15 cellular contexts compared by ENCODE assay signal in genomic region chr2:176729706-176730569, GRCh38.
DNase-seq lines count a peak whose midpoint lies in the region; ATAC-seq and TF ChIP-seq lines count a peak whose summit lies in the region.
"Had no signal": no experiment of that assay in that cellular context is flagged by ENCODE, and none has a peak within 500 bp of the region (broad histone marks: within the 10 kb centered on the region; RNA-seq: fewer than 3 reads in every experiment).

No MANE protein-coding gene starts in this region.

- no peaks in the 10 kb centered on the region for H3K4me1 Mint-ChIP-seq in activated naive CD4-positive, alpha-beta T cell treated with anti-CD3 and anti-CD28 coated beads, Interleukin-2, amount 10 ng/mL, durations not matched to agents 7 days and 5 days
- H3K4me1 Mint-ChIP-seq: activated naive CD8-positive, alpha-beta T cell treated with anti-CD3 and anti-CD28 coated beads for 36 hours; WTC11 had no signal

- H3K4me1 ChIP-seq in BE2C = peaks cover 3% of the 10 kb centered on the region; the same call in 1 of the 2 replicates
- H3K4me1 ChIP-seq: BLaER1 treated with 17β-estradiol and CSF1 and Interleukin-3, amounts not matched to agents 10 nM and 100 nM had no signal

- CTCF ChIA-PET in HEK293T (lab: Yijun Ruan, JAX) = no interaction called here
- CTCF ChIA-PET in activated naive CD4-positive, alpha-beta T cell treated with anti-CD3 and anti-CD28 coated beads, Interleukin-2, amount 10 ng/mL, durations not matched to agents 7 days and 5 days (lab: Charles Lee) = no interaction called here

- peak overlapping the region in 1 of 2 donors; percentile 24 for H3K27ac ChIP-seq in coronary artery
- H3K27ac ChIP-seq: BLaER1 treated with 17β-estradiol and CSF1 and Interleukin-3, amounts not matched to agents 10 nM and 100 nM; esophagus muscularis mucosa; KMS-11 had no signal

- no peaks in the 10 kb centered on the region for H3K36me3 Mint-ChIP-seq in activated naive CD4-positive, alpha-beta T cell treated with anti-CD3 and anti-CD28 coated beads, Interleukin-2, amount 10 ng/mL, durations not matched to agents 7 days and 5 days
- H3K36me3 Mint-ChIP-seq: activated naive CD8-positive, alpha-beta T cell treated with anti-CD3 and anti-CD28 coated beads for 36 hours had no signal

- H3K9me3 ChIP-seq in BE2C = no peaks in the 10 kb centered on the region
- H3K9me3 ChIP-seq: BLaER1 treated with 17β-estradiol and CSF1 and Interleukin-3, amounts not matched to agents 10 nM and 100 nM; esophagus muscularis mucosa had no signal

- ATAC-seq in HG03025 (IDR thresholded peaks at IDR 0.05; ENCODE audit: low FRiP score, unreplicated experiment) = no peak
- ATAC-seq: GM12878, WTC11 had no signal

- no peaks in the 10 kb centered on the region for H3K36me3 ChIP-seq in BE2C
- H3K36me3 ChIP-seq: BLaER1 treated with 17β-estradiol and CSF1 and Interleukin-3, amounts not matched to agents 10 nM and 100 nM; esophagus muscularis mucosa had no signal

- H3K9me3 Mint-ChIP-seq in activated naive CD4-positive, alpha-beta T cell treated with anti-CD3 and anti-CD28 coated beads, Interleukin-2, amount 10 ng/mL, durations not matched to agents 7 days and 5 days = no peaks in the 10 kb centered on the region
- H3K9me3 Mint-ChIP-seq: activated naive CD8-positive, alpha-beta T cell treated with anti-CD3 and anti-CD28 coated beads for 36 hours had no signal

- DNase-seq in BE2C (peak; percentile 12), NCI-H2081 (lab: John Stamatoyannopoulos, UW) (peak; percentile 46 to 75), coronary artery (ENCODE audit: low spot score) (peak; percentile 82), lung microvascular endothelial cell (ENCODE audit: low read depth in 2 of 2) (peak; percentile 12 to 99), NCI-H526 (lab: John Stamatoyannopoulos, UW) (no peak), HEK293T (ENCODE audit: extremely low spot score) (no peak)
- no peak for DNase-seq in activated naive CD4-positive, alpha-beta T cell treated with anti-CD3 and anti-CD28 coated beads, Interleukin-2, amount 10 ng/mL, durations not matched to agents 7 days and 5 days
- DNase-seq: activated naive CD8-positive, alpha-beta T cell treated with anti-CD3 and anti-CD28 coated beads for 36 hours; OCI-M1 had no signal

- H3K4me3 ChIP-seq in BE2C (ENCODE audit: low read depth, low read length) (no peak overlapping the region), coronary artery (no peak overlapping the region)
- H3K4me3 ChIP-seq: BLaER1 treated with 17β-estradiol and CSF1 and Interleukin-3, amounts not matched to agents 10 nM and 100 nM; esophagus muscularis mucosa; GM12878 had no signal

- no peaks in the 10 kb centered on the region for H3K27me3 Mint-ChIP-seq in activated naive CD4-positive, alpha-beta T cell treated with anti-CD3 and anti-CD28 coated beads, Interleukin-2, amount 10 ng/mL, durations not matched to agents 7 days and 5 days
- H3K27me3 Mint-ChIP-seq: activated naive CD8-positive, alpha-beta T cell treated with anti-CD3 and anti-CD28 coated beads for 36 hours had no signal

- POLR2A ChIA-PET in HEK293T (lab: Yijun Ruan, JAX) = no interaction called here

- TF ChIP-seq CTCF in BE2C (IDR thresholded peaks at IDR 0.05; ENCODE audit: low read depth, low read length) (no peak), coronary artery (IDR thresholded peaks at IDR 0.05) (no peak)

- no peak overlapping the region for H3K4me3 Mint-ChIP-seq in activated naive CD4-positive, alpha-beta T cell treated with anti-CD3 and anti-CD28 coated beads, Interleukin-2, amount 10 ng/mL, durations not matched to agents 7 days and 5 days
- H3K4me3 Mint-ChIP-seq: activated naive CD8-positive, alpha-beta T cell treated with anti-CD3 and anti-CD28 coated beads for 36 hours; WTC11 had no signal

- H3K27ac Mint-ChIP-seq in activated naive CD4-positive, alpha-beta T cell treated with anti-CD3 and anti-CD28 coated beads, Interleukin-2, amount 10 ng/mL, durations not matched to agents 7 days and 5 days = no peak overlapping the region
- H3K27ac Mint-ChIP-seq: activated naive CD8-positive, alpha-beta T cell treated with anti-CD3 and anti-CD28 coated beads for 36 hours; WTC11 had no signal

- no peaks in the 10 kb centered on the region for H3K27me3 ChIP-seq in BE2C
- H3K27me3 ChIP-seq: BLaER1 treated with 17β-estradiol and CSF1 and Interleukin-3, amounts not matched to agents 10 nM and 100 nM; esophagus muscularis mucosa had no signal

TF ChIP-seq in HEK293T, 16 proteins besides CTCF, POLR2A, EP300 and RAD21:
- TF ChIP-seq PKNOX1 (IDR thresholded peaks at IDR 0.05) (no peak), TARDBP (IDR thresholded peaks at IDR 0.05) (no peak), ZNF384 (IDR thresholded peaks at IDR 0.05) (no peak), SP1 (IDR thresholded peaks at IDR 0.05) (no peak), HDGF (IDR thresholded peaks at IDR 0.05; ENCODE audit: borderline replicate concordance) (no peak), NFRKB (IDR thresholded peaks at IDR 0.05) (no peak), ARNT (IDR thresholded peaks at IDR 0.05) (no peak), ELF4 (IDR thresholded peaks at IDR 0.05) (no peak), FOXK2 (IDR thresholded peaks at IDR 0.05) (no peak), SUZ12 (IDR thresholded peaks at IDR 0.05) (no peak), FOXM1 (IDR thresholded peaks at IDR 0.05; ENCODE audit: borderline replicate concordance) (no peak), LEF1 (IDR thresholded peaks at IDR 0.05; ENCODE audit: borderline replicate concordance) (no peak), BHLHE40 (IDR thresholded peaks at IDR 0.05; ENCODE audit: borderline replicate concordance) (no peak), L3MBTL2 (conservative IDR thresholded peaks at IDR 0.05) (no peak), FOXA1 (IDR thresholded peaks at IDR 0.05) (no peak), CTBP1 (IDR thresholded peaks at IDR 0.05; ENCODE audit: borderline replicate concordance) (no peak)
TF ChIP-seq in HEK293T: peak in this region for 0.

Comparison
In these comparisons a context has a peak if more than half of its experiments do, and no peak if none do; other contexts are left out.
1. DNase-seq: peak in BE2C (single experiment), NCI-H2081 (2 of 2), coronary artery (single experiment) and lung microvascular endothelial cell (2 of 2); none in NCI-H526 (0 of 2), HEK293T (single experiment) and activated naive CD4-positive, alpha-beta T cell treated with anti-CD3 and anti-CD28 coated beads, Interleukin-2, amount 10 ng/mL, durations not matched to agents 7 days and 5 days (single experiment).